Comparison of ENCODE assay signal across 8 cellular contexts in the genomic region with DNA sequence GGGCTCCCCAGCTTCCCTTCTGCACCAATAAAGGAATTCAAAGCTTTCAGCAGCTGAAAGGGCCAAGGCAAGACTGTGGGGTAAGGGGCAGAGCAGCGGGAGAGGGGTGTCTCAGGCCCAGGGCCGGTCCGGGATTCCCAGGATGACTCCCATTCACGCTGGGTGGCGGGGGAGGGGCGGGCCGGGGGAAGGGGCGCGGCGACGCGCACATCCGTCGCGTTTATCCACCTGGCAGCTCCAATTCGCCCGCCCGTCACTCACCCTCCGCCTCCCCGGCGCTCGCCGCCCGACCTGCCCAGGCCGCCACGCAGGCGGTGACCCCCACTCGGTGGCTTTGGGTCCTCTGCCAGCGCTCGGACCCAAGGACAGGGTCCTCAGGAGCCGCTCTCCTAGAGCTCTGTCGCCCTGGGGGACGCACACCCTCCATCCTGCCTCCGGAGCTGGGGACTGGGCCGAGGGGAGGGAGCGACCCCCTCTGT. TPM values are rescaled to one million over a fixed set of nuclear protein-coding genes. Genes with fewer than 3 reads are reported as not detected.
DNase-seq lines count a peak whose midpoint lies in the region; ATAC-seq and TF ChIP-seq lines count a peak whose summit lies in the region.

No MANE protein-coding gene starts in this region.

- POLR2A ChIA-PET in MCF 10A (lab: Yijun Ruan, JAX): interaction anchor here (0.7 kb wide), 1 partner anchor 91 kb away, joined by 5 read pairs; no protein-coding TSS in a partner anchor

- ATAC-seq in activated naive CD4-positive, alpha-beta T cell treated with anti-CD3 and anti-CD28 coated beads, Interleukin-2, amount 50 U/mL, for 72 hours: peak; percentile 7 to 9
- ATAC-seq in HG03025 (IDR thresholded peaks at IDR 0.05; ENCODE audit: low FRiP score, unreplicated experiment): no peak
- no peak for ATAC-seq in GM19467 (IDR thresholded peaks at IDR 0.05; ENCODE audit: unreplicated experiment)

- no peaks in the 10 kb centered on the region for H3K36me3 Mint-ChIP-seq in MCF 10A (ENCODE audit: insufficient read depth, unreplicated experiment)
- H3K36me3 Mint-ChIP-seq in activated naive CD4-positive, alpha-beta T cell treated with anti-CD3 and anti-CD28 coated beads, Interleukin-2, amount 50 U/mL, for 72 hours: no peaks in the 10 kb centered on the region

- H3K4me3 Mint-ChIP-seq in MCF 10A (ENCODE audit: unreplicated experiment): no peak overlapping the region

- TF ChIP-seq CTCF in breast epithelium (IDR thresholded peaks at IDR 0.05) (no peak), MCF 10A (IDR thresholded peaks at IDR 0.05; ENCODE audit: unreplicated experiment) (no peak)

- H3K27me3 ChIP-seq in breast epithelium: peaks cover 0 to 11% of the 10 kb centered on the region in 2 donors
- peaks cover 37% of the 10 kb centered on the region for H3K27me3 ChIP-seq in iPS-20b (ENCODE audit: insufficient read depth, low read length)

- DNase-seq in breast epithelium (ENCODE audit: low spot score in 2 of 2): no peak
- no peak for DNase-seq in MCF 10A (ENCODE audit: unreplicated experiment)
- DNase-seq in activated naive CD4-positive, alpha-beta T cell treated with anti-CD3 and anti-CD28 coated beads, Interleukin-2, amount 50 U/mL, for 72 hours (ENCODE audit: low spot score in 2 of 2): no peak
- peak in 5 of 49 donors; percentile 21 to 88 (median 47) for DNase-seq in substantia nigra (lab: John Stamatoyannopoulos, UW)
- no peak for DNase-seq in activated CD8-positive, alpha-beta memory T cell treated with anti-CD3 and anti-CD28 coated beads, Interleukin-2, amount 50 U/mL, for 48 hours

- H3K9ac ChIP-seq in iPS-20b (ENCODE audit: low read depth, low read length): peak overlapping the region; percentile 76; the same call in 1 of the 2 replicates

- peaks cover 20% of the 10 kb centered on the region for H3K4me1 Mint-ChIP-seq in MCF 10A (ENCODE audit: insufficient read depth, unreplicated experiment)

- H3K4me1 ChIP-seq in breast epithelium (peaks cover 7 to 16% of the 10 kb centered on the region in 2 donors), iPS-20b (ENCODE audit: insufficient read depth, low read length) (peaks cover 30% of the 10 kb centered on the region)

- H3K27ac ChIP-seq in breast epithelium (peak overlapping the region in 1 of 2 donors; percentile 11), iPS-20b (ENCODE audit: low read length) (no peak overlapping the region), substantia nigra (ENCODE audit: low read depth, low read length, poor library complexity, severe bottlenecking) (peak overlapping the region; percentile 67)

- no peaks in the 10 kb centered on the region for H3K9me3 ChIP-seq in breast epithelium
- H3K9me3 ChIP-seq in iPS-20b (ENCODE audit: insufficient read depth, low read depth, low read length): no peaks in the 10 kb centered on the region

- H3K4me3 ChIP-seq in breast epithelium (peak overlapping the region; percentile 44 to 79 (median 59)), iPS-20b (ENCODE audit: low read length) (peak overlapping the region; percentile 86)

- TF ChIP-seq POLR2A in breast epithelium (IDR thresholded peaks at IDR 0.05): no peak

- H3K27ac Mint-ChIP-seq in MCF 10A (ENCODE audit: low read depth, unreplicated experiment): no peak overlapping the region
- H3K27ac Mint-ChIP-seq in activated naive CD4-positive, alpha-beta T cell treated with anti-CD3 and anti-CD28 coated beads, Interleukin-2, amount 50 U/mL, for 72 hours: no peak overlapping the region

- no peaks in the 10 kb centered on the region for H3K27me3 Mint-ChIP-seq in MCF 10A (ENCODE audit: insufficient read depth, unreplicated experiment)

- no TSS peak for BruUV-seq in MCF 10A (replicated peaks; lab: Mats Ljungman, UMichigan)

- H3K36me3 ChIP-seq in breast epithelium (no peaks in the 10 kb centered on the region), iPS-20b (ENCODE audit: insufficient read depth, low read depth, low read length) (no peaks in the 10 kb centered on the region)

- intact Hi-C loops in breast epithelium (cut with DNase I; ENCODE audit: low total_unique reads): no loop called here
- intact Hi-C loops in MCF 10A (cut with micrococcal nuclease): no loop called here

- CTCF ChIA-PET in MCF 10A (lab: Yijun Ruan, JAX): interaction anchor here (0.5 to 0.6 kb wide), 3 partner anchors 8 to 390 kb away, joined by 3 read pairs; no protein-coding TSS in a partner anchor

- no peaks in the 10 kb centered on the region for H3K9me3 Mint-ChIP-seq in MCF 10A (ENCODE audit: unreplicated experiment)
- no peaks in the 10 kb centered on the region for H3K9me3 Mint-ChIP-seq in activated naive CD4-positive, alpha-beta T cell treated with anti-CD3 and anti-CD28 coated beads, Interleukin-2, amount 50 U/mL, for 72 hours

RNA-seq across cellular contexts. Expression of gene ADGRB2, which starts 3.7 kb away (rescaled TPM):
- total RNA-seq in breast epithelium (1 to 10 TPM; 1.3 to 4.9 (median 2.9) TPM), MCF 10A (2022) (1.5 and 1.7 TPM in 2 replicates)
- total RNA-seq in activated naive CD4-positive, alpha-beta T cell treated with anti-CD3 and anti-CD28 coated beads, Interleukin-2, amount 50 U/mL, for 72 hours: 1 to 10 TPM in 1 of 2 donors, under 1 TPM in 1; 0.49 to 1.1 TPM

RNA-seq across cellular contexts. Expression of gene SPOCD1, which starts 55.4 kb away (rescaled TPM):
- total RNA-seq in breast epithelium (10 to 100 TPM in 1 of 3 donors, 1 to 10 TPM in 1, under 1 TPM in 1; 0.15 to 11.1 (median 1.1) TPM), MCF 10A (2022) (0.47 and 0.59 TPM in 2 replicates)
- 1 to 10 TPM in 1 of 2 donors, under 1 TPM in 1; 0.46 to 1.8 TPM for total RNA-seq in activated naive CD4-positive, alpha-beta T cell treated with anti-CD3 and anti-CD28 coated beads, Interleukin-2, amount 50 U/mL, for 72 hours

RNA-seq across cellular contexts. Expression of gene COL16A1, which starts 56.6 kb away (rescaled TPM):
- 10 to 100 TPM; 55.2 to 79.5 (median 58.7) TPM for total RNA-seq in breast epithelium
- total RNA-seq in MCF 10A (2022): 42.1 and 49.1 TPM in 2 replicates
- under 1 TPM in 1 of 2 donors, not detected in 1; 0.21 TPM for total RNA-seq in activated naive CD4-positive, alpha-beta T cell treated with anti-CD3 and anti-CD28 coated beads, Interleukin-2, amount 50 U/mL, for 72 hours

Comparison
In these comparisons a context has a peak if more than half of its experiments do, and no peak if none do; other contexts are left out.
1. ATAC-seq: peak in activated naive CD4-positive, alpha-beta T cell treated with anti-CD3 and anti-CD28 coated beads, Interleukin-2, amount 50 U/mL, for 72 hours (2 of 2); none in HG03025 (single experiment) and GM19467 (single experiment).
2. RNA of gene COL16A1, which starts 56.6 kb away (total RNA-seq): 55.2 to 79.5 TPM in breast epithelium and 42.1 to 49.1 TPM in MCF 10A; 0.21 TPM in activated naive CD4-positive, alpha-beta T cell treated with anti-CD3 and anti-CD28 coated beads, Interleukin-2, amount 50 U/mL, for 72 hours; every median in the first group is over 10 times any median in the second.